24 cellular contexts compared by ENCODE assay signal in the genomic region with DNA sequence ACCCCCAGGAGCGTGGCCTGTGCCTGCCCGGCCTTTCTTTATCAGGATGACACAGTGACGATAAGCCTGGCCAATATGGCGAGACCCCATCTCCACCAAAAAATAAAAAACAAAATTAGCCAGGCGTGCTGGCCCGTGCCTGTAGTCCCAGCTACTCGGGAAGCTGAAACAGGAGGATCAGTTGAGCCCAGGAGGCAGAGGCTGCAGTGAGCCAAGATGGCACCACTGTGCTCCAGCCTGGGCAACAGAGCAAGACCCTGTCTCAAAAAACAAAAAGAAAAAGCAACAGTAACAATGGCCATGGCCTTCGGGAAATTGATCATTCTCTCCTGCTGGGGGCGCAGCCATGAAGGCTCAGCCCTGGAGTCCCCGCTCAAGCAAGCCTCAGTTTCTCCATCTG.
"Had no signal": no experiment of that assay in that cellular context is flagged by ENCODE, and none has a peak within 500 bp of the region (broad histone marks: within the 10 kb centered on the region; RNA-seq: fewer than 3 reads in every experiment).

No MANE protein-coding gene starts in this region.

- H3K36me3 Mint-ChIP-seq: activated naive CD8-positive, alpha-beta T cell treated with anti-CD3 and anti-CD28 coated beads, Interleukin-2, amount 10 ng/mL, durations not matched to agents 7 days and 5 days; naive B cell; neural progenitor cell had no signal

- H2AFZ ChIP-seq: hepatocyte, neural progenitor cell had no signal

- H3K27me3 Mint-ChIP-seq: activated naive CD8-positive, alpha-beta T cell treated with anti-CD3 and anti-CD28 coated beads, Interleukin-2, amount 10 ng/mL, durations not matched to agents 7 days and 5 days; activated T-helper 17 cell treated with anti-CD3 and anti-CD28 coated beads, Interleukin-2, amount 50 U/mL, for 72 hours; naive B cell; stimulated activated naive CD8-positive, alpha-beta T cell treated with anti-CD3 and anti-CD28 coated beads, Interleukin-15, amount 100 ng/mL, for 72 hours had no signal

- H3K27ac ChIP-seq: foreskin keratinocyte, hepatocyte, left lung, neural progenitor cell, ovary, prostate gland, tibial artery had no signal

- H3K9ac ChIP-seq: neural progenitor cell had no signal

- H3K4me1 ChIP-seq: neural progenitor cell, prostate gland had no signal

- H3K9me3 ChIP-seq: left lung, ovary, prostate gland, tibial artery had no signal

- H3K9me3 Mint-ChIP-seq: activated naive CD8-positive, alpha-beta T cell treated with anti-CD3 and anti-CD28 coated beads, Interleukin-2, amount 10 ng/mL, durations not matched to agents 7 days and 5 days; activated T-helper 17 cell treated with anti-CD3 and anti-CD28 coated beads, Interleukin-2, amount 50 U/mL, for 72 hours; naive B cell; stimulated activated naive CD8-positive, alpha-beta T cell treated with anti-CD3 and anti-CD28 coated beads, Interleukin-15, amount 100 ng/mL, for 72 hours had no signal

- H3K4me3 ChIP-seq: hepatocyte, left lung, lung, neural progenitor cell, ovary, prostate gland, tibial artery had no signal

- H3K27me3 ChIP-seq: foreskin keratinocyte, hepatocyte, left lung, neural progenitor cell, ovary, tibial artery had no signal

- H3K36me3 ChIP-seq: left lung, neural progenitor cell, ovary, prostate gland had no signal

- ATAC-seq: activated CD4-positive, CD25-positive, alpha-beta regulatory T cell treated with anti-CD3 and anti-CD28 coated beads, Interleukin-2, amount 50 U/mL, for 24 hours; activated CD8-positive, alpha-beta T cell treated with anti-CD3 and anti-CD28 coated beads, Interleukin-2, amount 10 ng/mL, durations not matched to agents 7 days and 5 days; foreskin keratinocyte; left lung had no signal

- H3K4me2 ChIP-seq: hepatocyte, neural progenitor cell had no signal

- H3K4me1 Mint-ChIP-seq: activated T-helper 17 cell treated with anti-CD3 and anti-CD28 coated beads, Interleukin-2, amount 50 U/mL, for 72 hours had no signal

- H3K4me3 Mint-ChIP-seq: activated CD8-positive, alpha-beta T cell treated with anti-CD3 and anti-CD28 coated beads, Interleukin-2, amount 10 ng/mL, durations not matched to agents 7 days and 5 days; activated naive CD8-positive, alpha-beta T cell treated with anti-CD3 and anti-CD28 coated beads, Interleukin-2, amount 10 ng/mL, durations not matched to agents 7 days and 5 days; activated T-helper 17 cell treated with anti-CD3 and anti-CD28 coated beads, Interleukin-2, amount 50 U/mL, for 72 hours; neural progenitor cell; stimulated activated naive CD8-positive, alpha-beta T cell treated with anti-CD3 and anti-CD28 coated beads, Interleukin-15, amount 100 ng/mL, for 72 hours had no signal

- H3K27ac Mint-ChIP-seq: activated CD8-positive, alpha-beta T cell treated with anti-CD3 and anti-CD28 coated beads, Interleukin-2, amount 10 ng/mL, durations not matched to agents 7 days and 5 days; activated naive CD8-positive, alpha-beta T cell treated with anti-CD3 and anti-CD28 coated beads, Interleukin-2, amount 10 ng/mL, durations not matched to agents 7 days and 5 days; activated T-helper 17 cell treated with anti-CD3 and anti-CD28 coated beads, Interleukin-2, amount 50 U/mL, for 72 hours; neural progenitor cell had no signal

- DNase-seq: activated CD4-positive, alpha-beta T cell treated with anti-CD3 and anti-CD28 coated beads, Interleukin-2, amount 50 U/mL, for 1 hour; activated CD8-positive, alpha-beta T cell treated with anti-CD3 and anti-CD28 coated beads, Interleukin-2, amount 10 ng/mL, durations not matched to agents 7 days and 5 days; activated naive CD4-positive, alpha-beta T cell; activated naive CD8-positive, alpha-beta T cell treated with anti-CD3 and anti-CD28 coated beads, Interleukin-2, amount 10 ng/mL, durations not matched to agents 7 days and 5 days; activated T-cell treated with anti-CD3 and anti-CD28 coated beads, Interleukin-2, amount 50 U/mL, for 1 hour; amygdala; cerebellar nuclear complex; effector CD4-positive, alpha-beta T cell; foreskin keratinocyte; glutamatergic neuron; kidney glomerular epithelial cell; left lung; naive B cell; ovary; stimulated activated CD4-positive, alpha-beta T cell treated with anti-CD3 and anti-CD28 coated beads, Interleukin-4, amount 100 ng/mL, for 4 hours; stimulated activated naive CD8-positive, alpha-beta T cell treated with anti-CD3 and anti-CD28 coated beads, Interleukin-15, amount 100 ng/mL, for 72 hours; T1000; tibial artery had no signal
